ENCODE assay signal across 1 cellular context in the genomic region with DNA sequence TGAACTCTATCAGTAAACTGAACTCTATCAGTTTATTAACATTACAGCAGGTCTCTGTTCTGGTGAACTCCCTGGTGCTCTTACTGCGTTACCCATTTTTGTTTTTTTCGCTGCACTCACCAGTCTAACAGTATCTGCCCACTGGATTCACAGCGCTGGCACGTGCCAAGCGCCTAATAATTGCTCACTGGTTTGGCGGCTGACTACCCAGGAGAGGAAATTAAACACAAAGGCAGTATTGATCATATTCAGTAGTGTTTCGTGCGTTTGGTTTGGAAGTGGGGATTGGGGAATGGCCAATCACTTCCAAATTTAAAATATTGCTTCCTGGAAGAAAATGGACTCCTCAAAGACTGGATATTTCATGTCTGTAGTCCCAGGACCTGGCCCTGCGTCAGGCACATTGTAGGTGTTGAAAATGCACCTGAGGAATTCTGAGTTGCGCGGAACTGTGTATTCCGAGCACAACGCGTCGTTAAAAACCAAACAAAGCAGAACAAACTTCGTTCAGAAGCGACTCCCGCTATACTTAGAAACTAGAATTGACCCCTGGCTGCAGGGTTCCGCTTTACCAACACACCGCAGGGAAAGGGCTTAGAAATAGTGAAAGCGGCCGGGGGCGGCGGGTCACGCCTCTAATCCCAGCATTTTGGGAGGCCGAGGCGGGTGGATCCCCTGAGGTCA.
TF ChIP-seq lines count a peak whose summit lies in the region.

No MANE protein-coding gene starts in this region.

TF ChIP-seq in HepG2, 621 proteins besides CTCF, POLR2A, EP300 and RAD21 (continued from another document and continues in another):
- TF ChIP-seq, protein P1, sequence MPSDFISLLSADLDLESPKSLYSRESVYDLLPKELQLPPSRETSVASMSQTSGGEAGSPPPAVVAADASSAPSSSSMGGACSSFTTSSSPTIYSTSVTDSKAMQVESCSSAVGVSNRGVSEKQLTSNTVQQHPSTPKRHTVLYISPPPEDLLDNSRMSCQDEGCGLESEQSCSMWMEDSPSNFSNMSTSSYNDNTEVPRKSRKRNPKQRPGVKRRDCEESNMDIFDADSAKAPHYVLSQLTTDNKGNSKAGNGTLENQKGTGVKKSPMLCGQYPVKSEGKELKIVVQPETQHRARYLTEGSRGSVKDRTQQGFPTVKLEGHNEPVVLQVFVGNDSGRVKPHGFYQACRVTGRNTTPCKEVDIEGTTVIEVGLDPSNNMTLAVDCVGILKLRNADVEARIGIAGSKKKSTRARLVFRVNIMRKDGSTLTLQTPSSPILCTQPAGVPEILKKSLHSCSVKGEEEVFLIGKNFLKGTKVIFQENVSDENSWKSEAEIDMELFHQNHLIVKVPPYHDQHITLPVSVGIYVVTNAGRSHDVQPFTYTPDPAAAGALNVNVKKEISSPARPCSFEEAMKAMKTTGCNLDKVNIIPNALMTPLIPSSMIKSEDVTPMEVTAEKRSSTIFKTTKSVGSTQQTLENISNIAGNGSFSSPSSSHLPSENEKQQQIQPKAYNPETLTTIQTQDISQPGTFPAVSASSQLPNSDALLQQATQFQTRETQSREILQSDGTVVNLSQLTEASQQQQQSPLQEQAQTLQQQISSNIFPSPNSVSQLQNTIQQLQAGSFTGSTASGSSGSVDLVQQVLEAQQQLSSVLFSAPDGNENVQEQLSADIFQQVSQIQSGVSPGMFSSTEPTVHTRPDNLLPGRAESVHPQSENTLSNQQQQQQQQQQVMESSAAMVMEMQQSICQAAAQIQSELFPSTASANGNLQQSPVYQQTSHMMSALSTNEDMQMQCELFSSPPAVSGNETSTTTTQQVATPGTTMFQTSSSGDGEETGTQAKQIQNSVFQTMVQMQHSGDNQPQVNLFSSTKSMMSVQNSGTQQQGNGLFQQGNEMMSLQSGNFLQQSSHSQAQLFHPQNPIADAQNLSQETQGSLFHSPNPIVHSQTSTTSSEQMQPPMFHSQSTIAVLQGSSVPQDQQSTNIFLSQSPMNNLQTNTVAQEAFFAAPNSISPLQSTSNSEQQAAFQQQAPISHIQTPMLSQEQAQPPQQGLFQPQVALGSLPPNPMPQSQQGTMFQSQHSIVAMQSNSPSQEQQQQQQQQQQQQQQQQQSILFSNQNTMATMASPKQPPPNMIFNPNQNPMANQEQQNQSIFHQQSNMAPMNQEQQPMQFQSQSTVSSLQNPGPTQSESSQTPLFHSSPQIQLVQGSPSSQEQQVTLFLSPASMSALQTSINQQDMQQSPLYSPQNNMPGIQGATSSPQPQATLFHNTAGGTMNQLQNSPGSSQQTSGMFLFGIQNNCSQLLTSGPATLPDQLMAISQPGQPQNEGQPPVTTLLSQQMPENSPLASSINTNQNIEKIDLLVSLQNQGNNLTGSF (CRISPR knock-in tag; IDR thresholded peaks at IDR 0.05): no peak; the same call in 1 of the 2 replicates
- TF ChIP-seq DNMT3B (CRISPR knock-in tag; conservative IDR thresholded peaks at IDR 0.05): no peak
- TF ChIP-seq GTF3A (CRISPR knock-in tag; conservative IDR thresholded peaks at IDR 0.05): no peak
- TF ChIP-seq, protein P2, sequence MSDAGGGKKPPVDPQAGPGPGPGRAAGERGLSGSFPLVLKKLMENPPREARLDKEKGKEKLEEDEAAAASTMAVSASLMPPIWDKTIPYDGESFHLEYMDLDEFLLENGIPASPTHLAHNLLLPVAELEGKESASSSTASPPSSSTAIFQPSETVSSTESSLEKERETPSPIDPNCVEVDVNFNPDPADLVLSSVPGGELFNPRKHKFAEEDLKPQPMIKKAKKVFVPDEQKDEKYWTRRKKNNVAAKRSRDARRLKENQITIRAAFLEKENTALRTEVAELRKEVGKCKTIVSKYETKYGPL (CRISPR knock-in tag; IDR thresholded peaks at IDR 0.05): peak; percentile 40; the same call in 1 of the 2 replicates
- peak; percentile 42 for TF ChIP-seq ISL2 (CRISPR knock-in tag; IDR thresholded peaks at IDR 0.05)
- TF ChIP-seq RBM22 (optimal IDR thresholded peaks at IDR 0.05; ENCODE audit: low read length): peak; percentile 63
- TF ChIP-seq SALL1 (CRISPR knock-in tag; IDR thresholded peaks at IDR 0.05): no peak
- TF ChIP-seq ZSCAN31 (CRISPR knock-in tag; IDR thresholded peaks at IDR 0.05; ENCODE audit: low read depth): peak; percentile 26
- TF ChIP-seq, protein P3, sequence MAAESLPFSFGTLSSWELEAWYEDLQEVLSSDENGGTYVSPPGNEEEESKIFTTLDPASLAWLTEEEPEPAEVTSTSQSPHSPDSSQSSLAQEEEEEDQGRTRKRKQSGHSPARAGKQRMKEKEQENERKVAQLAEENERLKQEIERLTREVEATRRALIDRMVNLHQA (CRISPR knock-in tag; IDR thresholded peaks at IDR 0.05): no peak
- no peak for TF ChIP-seq ZNF274 (CRISPR knock-in tag; IDR thresholded peaks at IDR 0.05)
- no peak for TF ChIP-seq NR2C2 (CRISPR knock-in tag; IDR thresholded peaks at IDR 0.05; ENCODE audit: borderline replicate concordance)
- peak; percentile 86 for TF ChIP-seq HOXA5 (CRISPR knock-in tag; IDR thresholded peaks at IDR 0.05)
- no peak; the same call in 1 of the 2 replicates for TF ChIP-seq TMF1 (CRISPR knock-in tag; IDR thresholded peaks at IDR 0.05; ENCODE audit: low read depth)
- no peak for TF ChIP-seq ZNF12 (CRISPR knock-in tag; IDR thresholded peaks at IDR 0.05)
- TF ChIP-seq, protein P4, sequence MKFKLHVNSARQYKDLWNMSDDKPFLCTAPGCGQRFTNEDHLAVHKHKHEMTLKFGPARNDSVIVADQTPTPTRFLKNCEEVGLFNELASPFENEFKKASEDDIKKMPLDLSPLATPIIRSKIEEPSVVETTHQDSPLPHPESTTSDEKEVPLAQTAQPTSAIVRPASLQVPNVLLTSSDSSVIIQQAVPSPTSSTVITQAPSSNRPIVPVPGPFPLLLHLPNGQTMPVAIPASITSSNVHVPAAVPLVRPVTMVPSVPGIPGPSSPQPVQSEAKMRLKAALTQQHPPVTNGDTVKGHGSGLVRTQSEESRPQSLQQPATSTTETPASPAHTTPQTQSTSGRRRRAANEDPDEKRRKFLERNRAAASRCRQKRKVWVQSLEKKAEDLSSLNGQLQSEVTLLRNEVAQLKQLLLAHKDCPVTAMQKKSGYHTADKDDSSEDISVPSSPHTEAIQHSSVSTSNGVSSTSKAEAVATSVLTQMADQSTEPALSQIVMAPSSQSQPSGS (CRISPR knock-in tag; IDR thresholded peaks at IDR 0.05): no peak
- TF ChIP-seq, protein P5, sequence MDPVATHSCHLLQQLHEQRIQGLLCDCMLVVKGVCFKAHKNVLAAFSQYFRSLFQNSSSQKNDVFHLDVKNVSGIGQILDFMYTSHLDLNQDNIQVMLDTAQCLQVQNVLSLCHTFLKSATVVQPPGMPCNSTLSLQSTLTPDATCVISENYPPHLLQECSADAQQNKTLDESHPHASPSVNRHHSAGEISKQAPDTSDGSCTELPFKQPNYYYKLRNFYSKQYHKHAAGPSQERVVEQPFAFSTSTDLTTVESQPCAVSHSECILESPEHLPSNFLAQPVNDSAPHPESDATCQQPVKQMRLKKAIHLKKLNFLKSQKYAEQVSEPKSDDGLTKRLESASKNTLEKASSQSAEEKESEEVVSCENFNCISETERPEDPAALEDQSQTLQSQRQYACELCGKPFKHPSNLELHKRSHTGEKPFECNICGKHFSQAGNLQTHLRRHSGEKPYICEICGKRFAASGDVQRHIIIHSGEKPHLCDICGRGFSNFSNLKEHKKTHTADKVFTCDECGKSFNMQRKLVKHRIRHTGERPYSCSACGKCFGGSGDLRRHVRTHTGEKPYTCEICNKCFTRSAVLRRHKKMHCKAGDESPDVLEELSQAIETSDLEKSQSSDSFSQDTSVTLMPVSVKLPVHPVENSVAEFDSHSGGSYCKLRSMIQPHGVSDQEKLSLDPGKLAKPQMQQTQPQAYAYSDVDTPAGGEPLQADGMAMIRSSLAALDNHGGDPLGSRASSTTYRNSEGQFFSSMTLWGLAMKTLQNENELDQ (CRISPR knock-in tag; IDR thresholded peaks at IDR 0.05; ENCODE audit: borderline replicate concordance): no peak
- no peak for TF ChIP-seq ZNF850 (CRISPR knock-in tag; conservative IDR thresholded peaks at IDR 0.05)
- TF ChIP-seq ZNF160 (CRISPR knock-in tag; IDR thresholded peaks at IDR 0.05): no peak; the same call in 1 of the 2 replicates
- no peak for TF ChIP-seq U2AF1 (optimal IDR thresholded peaks at IDR 0.05; ENCODE audit: low read depth, low read length)
- TF ChIP-seq, protein P6, sequence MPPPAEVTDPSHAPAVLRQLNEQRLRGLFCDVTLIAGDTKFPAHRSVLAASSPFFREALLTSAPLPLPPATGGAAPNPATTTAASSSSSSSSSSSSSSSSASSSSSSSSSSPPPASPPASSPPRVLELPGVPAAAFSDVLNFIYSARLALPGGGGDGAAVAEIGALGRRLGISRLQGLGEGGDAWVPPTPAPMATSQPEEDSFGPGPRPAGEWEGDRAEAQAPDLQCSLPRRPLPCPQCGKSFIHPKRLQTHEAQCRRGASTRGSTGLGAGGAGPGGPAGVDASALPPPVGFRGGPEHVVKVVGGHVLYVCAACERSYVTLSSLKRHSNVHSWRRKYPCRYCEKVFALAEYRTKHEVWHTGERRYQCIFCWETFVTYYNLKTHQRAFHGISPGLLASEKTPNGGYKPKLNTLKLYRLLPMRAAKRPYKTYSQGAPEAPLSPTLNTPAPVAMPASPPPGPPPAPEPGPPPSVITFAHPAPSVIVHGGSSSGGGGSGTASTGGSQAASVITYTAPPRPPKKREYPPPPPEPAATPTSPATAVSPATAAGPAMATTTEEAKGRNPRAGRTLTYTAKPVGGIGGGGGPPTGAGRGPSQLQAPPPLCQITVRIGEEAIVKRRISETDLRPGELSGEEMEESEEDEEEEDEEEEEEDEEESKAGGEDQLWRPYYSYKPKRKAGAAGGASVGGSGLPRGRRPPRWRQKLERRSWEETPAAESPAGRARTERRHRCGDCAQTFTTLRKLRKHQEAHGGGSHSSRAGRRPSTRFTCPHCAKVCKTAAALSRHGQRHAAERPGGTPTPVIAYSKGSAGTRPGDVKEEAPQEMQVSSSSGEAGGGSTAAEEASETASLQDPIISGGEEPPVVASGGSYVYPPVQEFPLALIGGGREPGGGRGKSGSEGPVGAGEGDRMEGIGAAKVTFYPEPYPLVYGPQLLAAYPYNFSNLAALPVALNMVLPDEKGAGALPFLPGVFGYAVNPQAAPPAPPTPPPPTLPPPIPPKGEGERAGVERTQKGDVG (CRISPR knock-in tag; IDR thresholded peaks at IDR 0.05; ENCODE audit: borderline replicate concordance): no peak; the same call in 1 of the 2 replicates
- TF ChIP-seq, protein P7, sequence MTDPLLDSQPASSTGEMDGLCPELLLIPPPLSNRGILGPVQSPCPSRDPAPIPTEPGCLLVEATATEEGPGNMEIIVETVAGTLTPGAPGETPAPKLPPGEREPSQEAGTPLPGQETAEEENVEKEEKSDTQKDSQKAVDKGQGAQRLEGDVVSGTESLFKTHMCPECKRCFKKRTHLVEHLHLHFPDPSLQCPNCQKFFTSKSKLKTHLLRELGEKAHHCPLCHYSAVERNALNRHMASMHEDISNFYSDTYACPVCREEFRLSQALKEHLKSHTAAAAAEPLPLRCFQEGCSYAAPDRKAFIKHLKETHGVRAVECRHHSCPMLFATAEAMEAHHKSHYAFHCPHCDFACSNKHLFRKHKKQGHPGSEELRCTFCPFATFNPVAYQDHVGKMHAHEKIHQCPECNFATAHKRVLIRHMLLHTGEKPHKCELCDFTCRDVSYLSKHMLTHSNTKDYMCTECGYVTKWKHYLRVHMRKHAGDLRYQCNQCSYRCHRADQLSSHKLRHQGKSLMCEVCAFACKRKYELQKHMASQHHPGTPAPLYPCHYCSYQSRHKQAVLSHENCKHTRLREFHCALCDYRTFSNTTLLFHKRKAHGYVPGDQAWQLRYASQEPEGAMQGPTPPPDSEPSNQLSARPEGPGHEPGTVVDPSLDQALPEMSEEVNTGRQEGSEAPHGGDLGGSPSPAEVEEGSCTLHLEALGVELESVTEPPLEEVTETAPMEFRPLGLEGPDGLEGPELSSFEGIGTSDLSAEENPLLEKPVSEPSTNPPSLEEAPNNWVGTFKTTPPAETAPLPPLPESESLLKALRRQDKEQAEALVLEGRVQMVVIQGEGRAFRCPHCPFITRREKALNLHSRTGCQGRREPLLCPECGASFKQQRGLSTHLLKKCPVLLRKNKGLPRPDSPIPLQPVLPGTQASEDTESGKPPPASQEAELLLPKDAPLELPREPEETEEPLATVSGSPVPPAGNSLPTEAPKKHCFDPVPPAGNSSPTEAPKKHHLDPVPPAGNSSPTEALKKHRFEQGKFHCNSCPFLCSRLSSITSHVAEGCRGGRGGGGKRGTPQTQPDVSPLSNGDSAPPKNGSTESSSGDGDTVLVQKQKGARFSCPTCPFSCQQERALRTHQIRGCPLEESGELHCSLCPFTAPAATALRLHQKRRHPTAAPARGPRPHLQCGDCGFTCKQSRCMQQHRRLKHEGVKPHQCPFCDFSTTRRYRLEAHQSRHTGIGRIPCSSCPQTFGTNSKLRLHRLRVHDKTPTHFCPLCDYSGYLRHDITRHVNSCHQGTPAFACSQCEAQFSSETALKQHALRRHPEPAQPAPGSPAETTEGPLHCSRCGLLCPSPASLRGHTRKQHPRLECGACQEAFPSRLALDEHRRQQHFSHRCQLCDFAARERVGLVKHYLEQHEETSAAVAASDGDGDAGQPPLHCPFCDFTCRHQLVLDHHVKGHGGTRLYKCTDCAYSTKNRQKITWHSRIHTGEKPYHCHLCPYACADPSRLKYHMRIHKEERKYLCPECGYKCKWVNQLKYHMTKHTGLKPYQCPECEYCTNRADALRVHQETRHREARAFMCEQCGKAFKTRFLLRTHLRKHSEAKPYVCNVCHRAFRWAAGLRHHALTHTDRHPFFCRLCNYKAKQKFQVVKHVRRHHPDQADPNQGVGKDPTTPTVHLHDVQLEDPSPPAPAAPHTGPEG (CRISPR knock-in tag; IDR thresholded peaks at IDR 0.05): peak; percentile 68; the same call in 1 of the 2 replicates
- TF ChIP-seq, protein P8, sequence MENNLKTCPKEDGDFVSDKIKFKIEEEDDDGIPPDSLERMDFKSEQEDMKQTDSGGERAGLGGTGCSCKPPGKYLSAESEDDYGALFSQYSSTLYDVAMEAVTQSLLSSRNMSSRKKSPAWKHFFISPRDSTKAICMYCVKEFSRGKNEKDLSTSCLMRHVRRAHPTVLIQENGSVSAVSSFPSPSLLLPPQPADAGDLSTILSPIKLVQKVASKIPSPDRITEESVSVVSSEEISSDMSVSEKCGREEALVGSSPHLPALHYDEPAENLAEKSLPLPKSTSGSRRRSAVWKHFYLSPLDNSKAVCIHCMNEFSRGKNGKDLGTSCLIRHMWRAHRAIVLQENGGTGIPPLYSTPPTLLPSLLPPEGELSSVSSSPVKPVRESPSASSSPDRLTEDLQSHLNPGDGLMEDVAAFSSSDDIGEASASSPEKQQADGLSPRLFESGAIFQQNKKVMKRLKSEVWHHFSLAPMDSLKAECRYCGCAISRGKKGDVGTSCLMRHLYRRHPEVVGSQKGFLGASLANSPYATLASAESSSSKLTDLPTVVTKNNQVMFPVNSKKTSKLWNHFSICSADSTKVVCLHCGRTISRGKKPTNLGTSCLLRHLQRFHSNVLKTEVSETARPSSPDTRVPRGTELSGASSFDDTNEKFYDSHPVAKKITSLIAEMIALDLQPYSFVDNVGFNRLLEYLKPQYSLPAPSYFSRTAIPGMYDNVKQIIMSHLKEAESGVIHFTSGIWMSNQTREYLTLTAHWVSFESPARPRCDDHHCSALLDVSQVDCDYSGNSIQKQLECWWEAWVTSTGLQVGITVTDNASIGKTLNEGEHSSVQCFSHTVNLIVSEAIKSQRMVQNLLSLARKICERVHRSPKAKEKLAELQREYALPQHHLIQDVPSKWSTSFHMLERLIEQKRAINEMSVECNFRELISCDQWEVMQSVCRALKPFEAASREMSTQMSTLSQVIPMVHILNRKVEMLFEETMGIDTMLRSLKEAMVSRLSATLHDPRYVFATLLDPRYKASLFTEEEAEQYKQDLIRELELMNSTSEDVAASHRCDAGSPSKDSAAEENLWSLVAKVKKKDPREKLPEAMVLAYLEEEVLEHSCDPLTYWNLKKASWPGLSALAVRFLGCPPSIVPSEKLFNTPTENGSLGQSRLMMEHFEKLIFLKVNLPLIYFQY (CRISPR knock-in tag; IDR thresholded peaks at IDR 0.05; ENCODE audit: borderline replicate concordance): no peak
- TF ChIP-seq SIN3B (IDR thresholded peaks at IDR 0.05; ENCODE audit: low read length): no peak
- TF ChIP-seq ZNF101 (CRISPR knock-in tag; IDR thresholded peaks at IDR 0.05; ENCODE audit: borderline replicate concordance, low read depth): no peak
